Comparison of ENCODE assay signal across 9 cellular contexts in the genomic region with DNA sequence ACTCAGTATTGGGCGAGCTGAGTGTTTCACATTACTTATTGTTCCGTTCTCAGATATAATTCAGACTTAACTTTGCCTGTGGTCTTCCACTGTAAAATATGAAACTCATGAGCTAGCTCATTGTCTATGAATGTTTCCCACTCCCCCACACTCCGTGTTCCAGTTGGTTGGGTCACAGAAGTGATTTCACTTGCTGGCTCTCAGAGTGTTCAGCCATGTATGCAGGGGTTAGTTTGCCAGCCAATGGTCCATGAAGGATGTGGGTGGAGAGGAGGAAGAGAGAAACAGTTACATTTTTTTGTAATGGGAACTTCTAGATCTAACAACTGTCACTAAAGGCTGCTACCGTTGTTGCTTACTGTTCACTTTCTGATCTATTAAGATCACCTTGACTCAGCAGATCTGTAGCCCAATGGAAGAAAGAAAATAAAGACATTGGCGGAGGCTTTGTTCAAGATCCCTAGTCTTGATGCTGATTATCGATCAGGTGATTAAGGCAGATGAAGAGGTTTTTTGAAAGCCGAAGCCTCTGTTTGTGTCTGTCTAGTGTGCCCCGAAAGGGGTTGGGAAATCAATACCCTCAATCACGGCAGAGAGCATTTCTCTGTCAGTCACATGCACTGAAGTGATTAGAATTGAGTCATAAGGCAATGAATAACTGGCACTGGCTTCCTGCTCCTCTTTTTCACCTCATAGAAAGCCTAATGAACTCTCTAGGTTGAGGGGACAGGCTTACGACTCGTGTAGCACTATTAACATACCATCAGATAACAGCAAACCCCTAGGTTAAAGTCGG.
DNase-seq lines count a peak whose midpoint lies in the region; ATAC-seq and TF ChIP-seq lines count a peak whose summit lies in the region.
"Had no signal": no experiment of that assay in that cellular context is flagged by ENCODE, and none has a peak within 500 bp of the region (broad histone marks: within the 10 kb centered on the region; RNA-seq: fewer than 3 reads in every experiment).

No MANE protein-coding gene starts in this region.

- H3K4me3 Mint-ChIP-seq in natural killer cell treated with Interleukin-12 subunit alpha and Interleukin-12 subunit beta and Interleukin-15 and Interleukin-18, amount 100 ng/mL, for 72 hours: no peak overlapping the region

- no peak overlapping the region for H3K23ac ChIP-seq in mesenchymal stem cell (ENCODE audit: low read length in 2 of 2)

- no peaks in the 10 kb centered on the region for H3K79me2 ChIP-seq in GM23248 (ENCODE audit: insufficient read depth)

- H3K18ac ChIP-seq in mesenchymal stem cell (ENCODE audit: low read depth in 1 of 2, low read length in 2 of 2): no peak overlapping the region

- in situ Hi-C loops in GM13976 (cut with MboI; ENCODE audit: low sequenced_read_pairs, unreplicated experiment) (no loop called here), GM23248 (cut with MboI) (no loop called here)

- 56 to 57% methylated on average over 12 of the region's 12 CpGs for WGBS in GM23248 (ENCODE audit: low coverage in 1 of 2, low lambda C conversion rate in 2 of 2, missing lambda C conversion rate in 2 of 2), 2 experiments
- WGBS in mesenchymal stem cell: 89% methylated on average over 9 of the region's 12 CpGs

- H3K36me3 Mint-ChIP-seq in natural killer cell treated with Interleukin-12 subunit alpha and Interleukin-12 subunit beta and Interleukin-15 and Interleukin-18, amount 100 ng/mL, for 72 hours: no peaks in the 10 kb centered on the region

- peak overlapping the region; percentile 56 for H2AFZ ChIP-seq in GM23248
- no peak overlapping the region for H2AFZ ChIP-seq in mesenchymal stem cell (ENCODE audit: low read depth, low read length)

- H3K9ac ChIP-seq in GM23248 (no peak overlapping the region), mesenchymal stem cell (ENCODE audit: low read length) (peak overlapping the region; percentile 19)

- no peaks in the 10 kb centered on the region for H3K9me2 ChIP-seq in GM23248 (ENCODE audit: insufficient read depth)

- H2BK5ac ChIP-seq in mesenchymal stem cell (ENCODE audit: low read depth, low read length, poor library complexity, severe bottlenecking): peak overlapping the region; percentile 95

- no peak for ATAC-seq in natural killer cell treated with Interleukin-12 subunit alpha and Interleukin-12 subunit beta and Interleukin-15 and Interleukin-18, amount 100 ng/mL, for 72 hours

- no peaks in the 10 kb centered on the region for H3K4me1 Mint-ChIP-seq in natural killer cell treated with Interleukin-12 subunit alpha and Interleukin-12 subunit beta and Interleukin-15 and Interleukin-18, amount 100 ng/mL, for 72 hours (ENCODE audit: low read depth in 2 of 2)

- no peaks in the 10 kb centered on the region for H3K27me3 Mint-ChIP-seq in natural killer cell treated with Interleukin-12 subunit alpha and Interleukin-12 subunit beta and Interleukin-15 and Interleukin-18, amount 100 ng/mL, for 72 hours

- no peak overlapping the region for H3K14ac ChIP-seq in mesenchymal stem cell (ENCODE audit: low read length in 2 of 2)

- no peak overlapping the region for H2BK120ac ChIP-seq in mesenchymal stem cell (ENCODE audit: low read depth, low read length)

- H2BK12ac ChIP-seq in mesenchymal stem cell (ENCODE audit: low read length in 2 of 2): no peak overlapping the region

- H3K4me2 ChIP-seq in GM23248 (ENCODE audit: unreplicated experiment) (peak overlapping the region; percentile 76), mesenchymal stem cell (ENCODE audit: low read length, poor library complexity, severe bottlenecking) (peak overlapping the region; percentile 35)

- no peak overlapping the region for H4K8ac ChIP-seq in mesenchymal stem cell (ENCODE audit: low read length)

- H3K27ac Mint-ChIP-seq in natural killer cell treated with Interleukin-12 subunit alpha and Interleukin-12 subunit beta and Interleukin-15 and Interleukin-18, amount 100 ng/mL, for 72 hours: no peak overlapping the region

- H3F3A ChIP-seq in GM23248 (ENCODE audit: insufficient read depth): peaks cover 14% of the 10 kb centered on the region

- no peak overlapping the region for H2AK5ac ChIP-seq in mesenchymal stem cell (ENCODE audit: low read length, severe bottlenecking)

- DNase-seq in GM13976 (ENCODE audit: low spot score): peak; percentile 43
- peak; percentile 71 for DNase-seq in GM23248
- DNase-seq in MG63: peak; percentile 53
- DNase-seq in mesenchymal stem cell: no peak
- no peak for DNase-seq in NCI-H1105 treated with DMSO at 0.1 percent for 48 hours (lab: John Stamatoyannopoulos, UW)
- DNase-seq in NCI-H1694 treated with DMSO at 0.1 percent for 48 hours (lab: John Stamatoyannopoulos, UW): no peak
- no peak for DNase-seq in natural killer cell treated with Interleukin-12 subunit alpha and Interleukin-12 subunit beta and Interleukin-15 and Interleukin-18, amount 100 ng/mL, for 72 hours (ENCODE audit: low spot score)
- DNase-seq in coronary artery (ENCODE audit: low spot score): no peak
- DNase-seq: foreskin melanocyte had no signal

- H3K27ac ChIP-seq in GM23248 (peak overlapping the region; percentile 49; the same call in 1 of the 2 replicates), mesenchymal stem cell (ENCODE audit: low read length, poor library complexity, severe bottlenecking) (peak overlapping the region; percentile 96), coronary artery (no peak overlapping the region)

- no peaks in the 10 kb centered on the region for H3K79me1 ChIP-seq in mesenchymal stem cell (replicated peaks; ENCODE audit: low read length, poor library complexity, severe bottlenecking)

- H3K36me3 ChIP-seq in GM23248 (ENCODE audit: low read depth) (no peaks in the 10 kb centered on the region), MG63 (no peaks in the 10 kb centered on the region), mesenchymal stem cell (ENCODE audit: control insufficient read depth in 1 of 2, insufficient read depth in 2 of 2, low read depth in 1 of 2, low read length in 2 of 2) (no peaks in the 10 kb centered on the region)

- H2BK15ac ChIP-seq in mesenchymal stem cell (ENCODE audit: low read depth, poor library complexity, severe bottlenecking): no peak overlapping the region

- peaks cover 4% of the 10 kb centered on the region for H3K9me3 Mint-ChIP-seq in natural killer cell treated with Interleukin-12 subunit alpha and Interleukin-12 subunit beta and Interleukin-15 and Interleukin-18, amount 100 ng/mL, for 72 hours

- no peaks in the 10 kb centered on the region for H4K20me1 ChIP-seq in GM23248 (ENCODE audit: insufficient read depth)

- no peak for TF ChIP-seq CTCF in GM13976 (IDR thresholded peaks at IDR 0.05; ENCODE audit: borderline replicate concordance, control extremely low read depth, extremely low read depth, insufficient read depth, missing control alignments)
- TF ChIP-seq CTCF in coronary artery (IDR thresholded peaks at IDR 0.05): no peak

- H4K91ac ChIP-seq in mesenchymal stem cell (ENCODE audit: low read length): no peak overlapping the region

- H3K27me3 ChIP-seq in GM23248 (replicated peaks; ENCODE audit: insufficient read depth) (no peaks in the 10 kb centered on the region), MG63 (no peaks in the 10 kb centered on the region), mesenchymal stem cell (ENCODE audit: control insufficient read depth in 1 of 2, insufficient read depth in 1 of 2, low read length in 2 of 2) (no peaks in the 10 kb centered on the region)

- H3K4me1 ChIP-seq in GM23248 (ENCODE audit: insufficient read depth) (peaks cover 20% of the 10 kb centered on the region), mesenchymal stem cell (ENCODE audit: control insufficient read depth, insufficient read depth, low read depth, low read length) (peaks cover 4% of the 10 kb centered on the region)

- H3K9me3 ChIP-seq in GM23248 (ENCODE audit: low read depth) (no peaks in the 10 kb centered on the region), MG63 (no peaks in the 10 kb centered on the region), mesenchymal stem cell (ENCODE audit: control insufficient read depth, low read length) (no peaks in the 10 kb centered on the region)

- peak overlapping the region; percentile 48 for H3K4me3 ChIP-seq in GM23248
- H3K4me3 ChIP-seq in MG63: no peak overlapping the region
- no peak overlapping the region for H3K4me3 ChIP-seq in mesenchymal stem cell (ENCODE audit: insufficient read depth in 1 of 2, low read depth in 1 of 2, low read length in 2 of 2)
- no peak overlapping the region for H3K4me3 ChIP-seq in coronary artery

- no peak overlapping the region for H3K4ac ChIP-seq in mesenchymal stem cell (ENCODE audit: low read depth in 1 of 2, low read length in 2 of 2)

Comparison
In these comparisons a context has a peak if more than half of its experiments do, and no peak if none do; other contexts are left out.
1. DNase-seq: peak in GM13976 (single experiment), GM23248 (single experiment) and MG63 (single experiment); none in mesenchymal stem cell (single experiment), NCI-H1105 treated with DMSO at 0.1 percent for 48 hours (single experiment), NCI-H1694 treated with DMSO at 0.1 percent for 48 hours (single experiment), natural killer cell treated with Interleukin-12 subunit alpha and Interleukin-12 subunit beta and Interleukin-15 and Interleukin-18, amount 100 ng/mL, for 72 hours (single experiment) and coronary artery (single experiment).
2. H3K27ac ChIP-seq: peak in GM23248 (single experiment) and mesenchymal stem cell (single experiment); none in coronary artery (0 of 2).